ENCODE assay signal across 12 cellular contexts in genomic region chr6:11264100-11264499, GRCh38. TPM values are rescaled to one million over a fixed set of nuclear protein-coding genes. Genes with fewer than 3 reads are reported as not detected.
DNase-seq lines count a peak whose midpoint lies in the region; ATAC-seq, FAIRE-seq and TF ChIP-seq lines count a peak whose summit lies in the region.
"Had no signal": no experiment of that assay in that cellular context is flagged by ENCODE, and none has a peak within 500 bp of the region (broad histone marks: within the 10 kb centered on the region; RNA-seq: fewer than 3 reads in every experiment).

No MANE protein-coding gene starts in this region.

- TF ChIP-seq CTCF in PC-3 (conservative IDR thresholded peaks at IDR 0.05; ENCODE audit: low read depth, low read length), result 0 out of 2 replicates have a peak, but pooled peaks have one; percentile 24
- TF ChIP-seq CTCF in HepG2 (CRISPR knock-in tag; IDR thresholded peaks at IDR 0.05), result no peak
- no peak for TF ChIP-seq CTCF in stomach (IDR thresholded peaks at IDR 0.05)
- TF ChIP-seq CTCF in GM13976 (IDR thresholded peaks at IDR 0.05; ENCODE audit: borderline replicate concordance, control extremely low read depth, extremely low read depth, insufficient read depth, missing control alignments), result no peak

- H4K20me1 ChIP-seq in PC-3 (ENCODE audit: low read length) (no peaks in the 10 kb centered on the region), HepG2 (ENCODE audit: insufficient read depth, low read length) (no peaks in the 10 kb centered on the region)

- intact Hi-C loops in PC-3 (cut with micrococcal nuclease), result no loop called here
- intact Hi-C loops in HepG2 (cut with micrococcal nuclease; ENCODE audit: unreplicated experiment), result no loop called here
- intact Hi-C loops in stomach (cut with DNase I; ENCODE audit: low total_unique reads), result no loop called here

- H3K36me3 ChIP-seq in PC-3 (ENCODE audit: low read depth, low read length) (no peaks in the 10 kb centered on the region), HepG2 (replicated peaks in 1 of 2; ENCODE audit: control insufficient read depth in 1 of 2, insufficient read depth in 2 of 2, low read length in 2 of 2) (no peaks in the 10 kb centered on the region), stomach (no peaks in the 10 kb centered on the region)
- H3K36me3 ChIP-seq: pancreas had no signal

- H3K9ac ChIP-seq in PC-3 (ENCODE audit: low read length) (no peak overlapping the region), HepG2 (ENCODE audit: insufficient read depth, low read depth, low read length) (no peak overlapping the region)

- H3K4me2 ChIP-seq in PC-3 (ENCODE audit: low read length) (no peak overlapping the region), HepG2 (ENCODE audit: low read depth, low read length) (no peak overlapping the region)

- CTCF ChIA-PET in PC-3 (lab: Charles Lee) (no interaction called here), HepG2 (lab: Yijun Ruan, JAX; ENCODE audit: low intra/inter-chr PET ratio, low total read pairs) (no interaction called here)

- H3K27me3 ChIP-seq in PC-3 (ENCODE audit: low read length), result no peaks in the 10 kb centered on the region
- H3K27me3 ChIP-seq in HepG2 (ENCODE audit: control insufficient read depth in 1 of 2, insufficient read depth in 2 of 2, low read length in 2 of 2), result no peaks in the 10 kb centered on the region
- no peaks in the 10 kb centered on the region for H3K27me3 ChIP-seq in stomach
- H3K27me3 ChIP-seq: pancreas had no signal

- POLR2A ChIA-PET in PC-3 (lab: Charles Lee; ENCODE audit: unreplicated experiment), result interaction anchor here (0.6 kb wide), 1 partner anchor 10 kb away, joined by 3 read pairs; no protein-coding TSS in a partner anchor
- POLR2A ChIA-PET in HepG2 (lab: Yijun Ruan, JAX), result interaction anchor here (1.2 kb wide), 1 partner anchor 35 kb away, joined by 5 read pairs; no protein-coding TSS in a partner anchor

- H3F3A ChIP-seq in PC-3 (ENCODE audit: low read length, unreplicated experiment), result no peaks in the 10 kb centered on the region

- 94% methylated on average over 4 of the region's 6 CpGs for WGBS in HepG2 (ENCODE audit: low lambda C conversion rate)
- WGBS in stomach, 5 donors, result 90 to 96% (median 93%) methylated on average over 6 of the region's 6 CpGs

- DNase-seq in DMS53 (lab: John Stamatoyannopoulos, UW) (peak; percentile 12), DMS53 treated with DMSO at 0.1 percent for 48 hours (lab: John Stamatoyannopoulos, UW; ENCODE audit: unreplicated experiment) (no peak), PC-3 (no peak), HepG2 (ENCODE audit: low spot score) (no peak), stomach (no peak), GM13976 (ENCODE audit: low spot score) (no peak)
- DNase-seq in central memory CD4-positive, alpha-beta T cell, result no peak
- DNase-seq: 8988T; activated gamma-delta T cell treated with Interleukin-2 at 50 U/mL for 16 hours; CD4-positive, alpha-beta T cell had no signal

- H3K27ac ChIP-seq in PC-3 (ENCODE audit: low read length) (no peak overlapping the region), HepG2 (ENCODE audit: extremely low read length, insufficient read depth, low read length) (no peak overlapping the region), stomach (peak overlapping the region in 3 of 5 donors; percentile 69 to 77 (median 71))

- no peaks in the 10 kb centered on the region for H3K79me2 ChIP-seq in PC-3 (ENCODE audit: low read length)
- H3K79me2 ChIP-seq in HepG2 (ENCODE audit: insufficient read depth, low read length), result no peaks in the 10 kb centered on the region

- H3K9me3 ChIP-seq in PC-3 (ENCODE audit: low read length) (no peaks in the 10 kb centered on the region), HepG2 (ENCODE audit: low read length) (no peaks in the 10 kb centered on the region), stomach (no peaks in the 10 kb centered on the region)
- H3K9me3 ChIP-seq: pancreas had no signal

- no peaks in the 10 kb centered on the region for H3K9me2 ChIP-seq in PC-3 (replicated peaks; ENCODE audit: low read length)

- no peak for TF ChIP-seq EP300 in HepG2 (IDR thresholded peaks at IDR 0.05; ENCODE audit: low read depth in 2 of 2, low read length in 2 of 2)
- no peak for TF ChIP-seq EP300 in HepG2 (CRISPR knock-in tag; IDR thresholded peaks at IDR 0.05; ENCODE audit: borderline replicate concordance)
- TF ChIP-seq EP300 in stomach (IDR thresholded peaks at IDR 0.05), result no peak

- H3K4me3 ChIP-seq in PC-3 (ENCODE audit: low read length), result no peak overlapping the region
- no peak overlapping the region for H3K4me3 ChIP-seq in HepG2 (replicated peaks in 1 of 3; ENCODE audit: insufficient read depth in 1 of 3, low read depth in 2 of 3, low read length in 3 of 3)
- H3K4me3 ChIP-seq in stomach, result no peak overlapping the region
- H3K4me3 ChIP-seq: pancreas had no signal

- H2AFZ ChIP-seq in PC-3 (ENCODE audit: low read length), result no peak overlapping the region
- H2AFZ ChIP-seq in HepG2 (ENCODE audit: low read length), result no peak overlapping the region

- no TSS peak for BruUV-seq in PC-3 (replicated peaks; lab: Mats Ljungman, UMichigan)
- BruUV-seq in HepG2 (replicated peaks; lab: Mats Ljungman, UMichigan), result no TSS peak

- ATAC-seq in PC-3, result no peak
- ATAC-seq in HepG2, result no peak
- ATAC-seq in GM21515 (IDR thresholded peaks at IDR 0.05; ENCODE audit: unreplicated experiment), result no peak

- no peak for TF ChIP-seq POLR2A in HepG2 (IDR thresholded peaks at IDR 0.05; ENCODE audit: insufficient read depth in 1 of 2, low read depth in 2 of 2, low read length in 2 of 2)
- TF ChIP-seq POLR2A in stomach (IDR thresholded peaks at IDR 0.05), result no peak

- H3K4me1 ChIP-seq in PC-3 (ENCODE audit: insufficient read depth, low read length) (0 out of 2 replicates have a peak, but pooled peaks cover under 1% of the 10 kb centered on the region), HepG2 (ENCODE audit: insufficient read depth, low read length) (peaks cover 23% of the 10 kb centered on the region), stomach (peaks cover 7 to 26% (median 17%) of the 10 kb centered on the region in 4 donors)

- no peak for TF ChIP-seq RAD21 in HepG2 (CRISPR knock-in tag; IDR thresholded peaks at IDR 0.05)

- in situ Hi-C loops in HepG2 (cut with HindIII; ENCODE audit: extremely low pct_ligation_motif_present, low pct_unique_long_range_greater_than_20kb) (no loop called here), GM13976 (cut with MboI; ENCODE audit: low sequenced_read_pairs, unreplicated experiment) (no loop called here)

- FAIRE-seq in HepG2 (lab: Jason Lieb, UNC), result no peak
- FAIRE-seq: pancreas had no signal

TF ChIP-seq in HepG2, 621 proteins besides CTCF, POLR2A, EP300 and RAD21 (continues in another document):
- TF ChIP-seq ZNF687 (CRISPR knock-in tag; IDR thresholded peaks at IDR 0.05) (peak; percentile 22; the same call in 1 of the 2 replicates), MTA3 (CRISPR knock-in tag; IDR thresholded peaks at IDR 0.05) (no peak)

RNA-seq across cellular contexts. Expression of gene NEDD9, which starts 31.6 kb away (rescaled TPM):
- total RNA-seq in PC-3 (2014; rRNA removed) (12.1 and 13.9 TPM in 2 replicates), HepG2 (2016; rRNA removed; fragmentation: Illumina TruSeq; extraction: Trizol) (27.1 and 31.4 TPM in 2 replicates), stomach (10 to 100 TPM; 11.3 to 97.9 (median 48.2) TPM)
- total RNA-seq in HepG2 (2016; cell fraction: cytosol; rRNA removed; fragmentation: Illumina TruSeq; extraction: Trizol; ENCODE audit: low read depth), result 3.1 and 3.2 TPM in 2 replicates
- 25.2 and 29.8 TPM in 2 replicates for total RNA-seq in HepG2 (2016; cell fraction: insoluble cytoplasmic fraction; rRNA removed; fragmentation: Illumina TruSeq; extraction: Trizol)
- total RNA-seq in HepG2 (2016; cell fraction: membrane; rRNA removed; fragmentation: Illumina TruSeq; extraction: Trizol), result 11.6 and 12.3 TPM in 2 replicates
- 24.2 and 25.4 TPM in 2 replicates for total RNA-seq in HepG2 (2016; cell fraction: nucleus; rRNA removed; fragmentation: Illumina TruSeq; extraction: Trizol)
- polyA plus RNA-seq in HepG2 (2011; rRNA removed) (363 and 389 TPM in 2 replicates), stomach (10 to 100 TPM in 1 of 3 donors, 1 to 10 TPM in 2; 4.2 to 19.6 (median 9.2) TPM)
- polyA plus RNA-seq in HepG2 (2011; cell fraction: cytosol; rRNA removed), result 249 and 284 TPM in 2 replicates
- polyA plus RNA-seq in HepG2 (2011; cell fraction: nucleus; rRNA removed), result 241 and 254 TPM in 2 replicates
- 141 and 166 TPM in 2 replicates for polyA plus RNA-seq in HepG2 (2012)
- polyA plus RNA-seq in HepG2 (2016; cell fraction: cytosol; fragmentation: Illumina TruSeq; extraction: Trizol; ENCODE audit: low read depth), result 1.5 and 2.0 TPM in 2 replicates
- polyA plus RNA-seq in HepG2 (2016; cell fraction: insoluble cytoplasmic fraction; fragmentation: Illumina TruSeq; extraction: Trizol; ENCODE audit: low read depth), result 26.5 and 29.0 TPM in 2 replicates
- polyA plus RNA-seq in HepG2 (2016; cell fraction: membrane; fragmentation: Illumina TruSeq; extraction: Trizol; ENCODE audit: low read depth), result 4.0 and 4.8 TPM in 2 replicates
- polyA plus RNA-seq in HepG2 (2016; cell fraction: nucleus; fragmentation: Illumina TruSeq; extraction: Trizol; ENCODE audit: insufficient read depth, low read depth), result 28.0 and 29.7 TPM in 2 replicates
- 3.4 and 577 TPM in 2 replicates for polyA minus RNA-seq in HepG2 (2011; rRNA and poly(A)+ RNA removed; ENCODE audit: low replicate concordance)
- polyA minus RNA-seq in HepG2 (2011; cell fraction: cytosol; rRNA and poly(A)+ RNA removed), result 263 and 295 TPM in 2 replicates
- 268 and 334 TPM in 2 replicates for polyA minus RNA-seq in HepG2 (2011; cell fraction: nucleus; rRNA and poly(A)+ RNA removed)

Comparison
In these comparisons a context has a peak if more than half of its experiments do, and no peak if none do; other contexts are left out.
1. H3K27ac ChIP-seq: peak in stomach (3 of 5); none in PC-3 (single experiment) and HepG2 (single experiment).